In the genomic region with DNA sequence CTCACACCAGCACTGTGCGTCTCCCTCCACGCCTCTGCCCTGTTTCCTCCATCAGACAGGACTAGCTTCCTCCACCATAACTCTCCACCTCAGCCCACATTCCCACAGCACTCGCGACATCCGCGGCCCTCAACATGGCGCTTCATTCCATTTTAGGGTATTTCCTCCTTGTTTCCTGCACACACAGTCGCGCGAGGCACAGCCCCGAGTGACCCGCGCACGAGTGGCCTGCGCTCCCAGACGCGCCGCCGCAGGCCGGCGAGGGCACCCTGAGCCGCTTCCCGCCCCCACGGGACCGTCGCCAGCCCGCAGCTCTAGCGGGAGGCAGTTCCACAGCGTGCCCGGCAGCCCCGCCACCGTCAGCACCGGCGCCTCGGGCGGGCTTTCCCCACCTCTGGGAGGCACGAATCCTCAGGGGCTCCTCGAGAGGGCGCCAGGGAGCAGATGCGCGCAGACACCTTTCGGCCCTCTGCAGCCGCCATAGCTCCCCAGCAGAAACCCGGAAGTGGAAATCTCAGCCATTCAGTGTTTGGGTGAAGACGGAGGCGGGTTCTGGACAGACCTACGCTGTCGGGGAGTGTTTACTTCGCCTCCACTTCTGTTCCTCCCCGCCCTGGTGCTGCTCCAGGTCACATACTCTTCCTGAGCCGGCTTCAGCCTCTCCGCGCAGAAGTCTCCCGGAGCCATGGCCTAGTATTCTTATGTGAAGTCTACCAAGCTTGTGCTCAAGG, we compare ENCODE assay signal across 1 cellular context.
TF ChIP-seq lines count a peak whose summit lies in the region.
"Not testable (repeated sequence)": the region's sequence is repeated elsewhere in the genome, so short reads cannot be mapped to it uniquely, and the experiment has no call there.

No MANE protein-coding gene starts in this region.

TF ChIP-seq in HepG2, 621 proteins besides CTCF, POLR2A, EP300 and RAD21 (continued from another document and continues in another):
- TF ChIP-seq, protein P1, sequence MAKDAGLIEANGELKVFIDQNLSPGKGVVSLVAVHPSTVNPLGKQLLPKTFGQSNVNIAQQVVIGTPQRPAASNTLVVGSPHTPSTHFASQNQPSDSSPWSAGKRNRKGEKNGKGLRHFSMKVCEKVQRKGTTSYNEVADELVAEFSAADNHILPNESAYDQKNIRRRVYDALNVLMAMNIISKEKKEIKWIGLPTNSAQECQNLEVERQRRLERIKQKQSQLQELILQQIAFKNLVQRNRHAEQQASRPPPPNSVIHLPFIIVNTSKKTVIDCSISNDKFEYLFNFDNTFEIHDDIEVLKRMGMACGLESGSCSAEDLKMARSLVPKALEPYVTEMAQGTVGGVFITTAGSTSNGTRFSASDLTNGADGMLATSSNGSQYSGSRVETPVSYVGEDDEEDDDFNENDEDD (CRISPR knock-in tag; IDR thresholded peaks at IDR 0.05; ENCODE audit: borderline replicate concordance) = peak; percentile 92
- TF ChIP-seq ISL2 (CRISPR knock-in tag; IDR thresholded peaks at IDR 0.05) (peak; percentile 60; the same call in 1 of the 2 replicates), TOPORS (CRISPR knock-in tag; IDR thresholded peaks at IDR 0.05) (peak; percentile 95), ZNF629 (CRISPR knock-in tag; conservative IDR thresholded peaks at IDR 0.05) (peak; percentile 56), MTF2 (CRISPR knock-in tag; IDR thresholded peaks at IDR 0.05; ENCODE audit: borderline replicate concordance) (peak; percentile 97; the same call in 1 of the 2 replicates), NR2C2 (CRISPR knock-in tag; IDR thresholded peaks at IDR 0.05; ENCODE audit: borderline replicate concordance) (peak; percentile 97), ZBTB38 (CRISPR knock-in tag; IDR thresholded peaks at IDR 0.05) (peak; percentile 99), FOXK1 (CRISPR knock-in tag; IDR thresholded peaks at IDR 0.05; ENCODE audit: borderline replicate concordance, low read depth) (peak; percentile 88), AHR (CRISPR knock-in tag; IDR thresholded peaks at IDR 0.05) (peak; percentile 93; the same call in 1 of the 2 replicates), BHLHE40 (IDR thresholded peaks at IDR 0.05; ENCODE audit: low read length) (peak; percentile 40; the same call in 1 of the 2 replicates), GFI1 (CRISPR knock-in tag; IDR thresholded peaks at IDR 0.05; ENCODE audit: borderline replicate concordance) (peak; percentile 98), ZNF552 (CRISPR knock-in tag; IDR thresholded peaks at IDR 0.05; ENCODE audit: borderline replicate concordance) (peak; percentile 81; the same call in 1 of the 2 replicates), HOXA7 (CRISPR knock-in tag; IDR thresholded peaks at IDR 0.05) (0 out of 2 replicates have a peak, but pooled peaks have one; percentile 91), POLR2AphosphoS5 (IDR thresholded peaks at IDR 0.05; ENCODE audit: low read depth, low read length) (peak; percentile 90), DNMT1 (CRISPR knock-in tag; IDR thresholded peaks at IDR 0.05) (peak; percentile 75; the same call in 1 of the 2 replicates), SP5 (CRISPR knock-in tag; IDR thresholded peaks at IDR 0.05; ENCODE audit: borderline replicate concordance, low read depth) (peak; percentile 21; the same call in 1 of the 2 replicates), PITX1 (CRISPR knock-in tag; IDR thresholded peaks at IDR 0.05) (0 out of 2 replicates have a peak, but pooled peaks have one; percentile 52), FOXP1 (CRISPR knock-in tag; IDR thresholded peaks at IDR 0.05) (peak; percentile 42), ZNF138 (CRISPR knock-in tag; IDR thresholded peaks at IDR 0.05; ENCODE audit: low read depth) (peak; percentile 95; the same call in 1 of the 2 replicates)
- TF ChIP-seq, protein P2, sequence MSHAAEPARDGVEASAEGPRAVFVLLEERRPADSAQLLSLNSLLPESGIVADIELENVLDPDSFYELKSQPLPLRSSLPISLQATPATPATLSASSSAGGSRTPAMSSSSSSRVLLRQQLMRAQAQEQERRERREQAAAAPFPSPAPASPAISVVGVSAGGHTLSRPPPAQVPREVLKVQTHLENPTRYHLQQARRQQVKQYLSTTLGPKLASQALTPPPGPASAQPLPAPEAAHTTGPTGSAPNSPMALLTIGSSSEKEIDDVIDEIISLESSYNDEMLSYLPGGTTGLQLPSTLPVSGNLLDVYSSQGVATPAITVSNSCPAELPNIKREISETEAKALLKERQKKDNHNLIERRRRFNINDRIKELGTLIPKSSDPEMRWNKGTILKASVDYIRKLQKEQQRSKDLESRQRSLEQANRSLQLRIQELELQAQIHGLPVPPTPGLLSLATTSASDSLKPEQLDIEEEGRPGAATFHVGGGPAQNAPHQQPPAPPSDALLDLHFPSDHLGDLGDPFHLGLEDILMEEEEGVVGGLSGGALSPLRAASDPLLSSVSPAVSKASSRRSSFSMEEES (CRISPR knock-in tag; IDR thresholded peaks at IDR 0.05) = peak; percentile 57
- TF ChIP-seq, protein P3, sequence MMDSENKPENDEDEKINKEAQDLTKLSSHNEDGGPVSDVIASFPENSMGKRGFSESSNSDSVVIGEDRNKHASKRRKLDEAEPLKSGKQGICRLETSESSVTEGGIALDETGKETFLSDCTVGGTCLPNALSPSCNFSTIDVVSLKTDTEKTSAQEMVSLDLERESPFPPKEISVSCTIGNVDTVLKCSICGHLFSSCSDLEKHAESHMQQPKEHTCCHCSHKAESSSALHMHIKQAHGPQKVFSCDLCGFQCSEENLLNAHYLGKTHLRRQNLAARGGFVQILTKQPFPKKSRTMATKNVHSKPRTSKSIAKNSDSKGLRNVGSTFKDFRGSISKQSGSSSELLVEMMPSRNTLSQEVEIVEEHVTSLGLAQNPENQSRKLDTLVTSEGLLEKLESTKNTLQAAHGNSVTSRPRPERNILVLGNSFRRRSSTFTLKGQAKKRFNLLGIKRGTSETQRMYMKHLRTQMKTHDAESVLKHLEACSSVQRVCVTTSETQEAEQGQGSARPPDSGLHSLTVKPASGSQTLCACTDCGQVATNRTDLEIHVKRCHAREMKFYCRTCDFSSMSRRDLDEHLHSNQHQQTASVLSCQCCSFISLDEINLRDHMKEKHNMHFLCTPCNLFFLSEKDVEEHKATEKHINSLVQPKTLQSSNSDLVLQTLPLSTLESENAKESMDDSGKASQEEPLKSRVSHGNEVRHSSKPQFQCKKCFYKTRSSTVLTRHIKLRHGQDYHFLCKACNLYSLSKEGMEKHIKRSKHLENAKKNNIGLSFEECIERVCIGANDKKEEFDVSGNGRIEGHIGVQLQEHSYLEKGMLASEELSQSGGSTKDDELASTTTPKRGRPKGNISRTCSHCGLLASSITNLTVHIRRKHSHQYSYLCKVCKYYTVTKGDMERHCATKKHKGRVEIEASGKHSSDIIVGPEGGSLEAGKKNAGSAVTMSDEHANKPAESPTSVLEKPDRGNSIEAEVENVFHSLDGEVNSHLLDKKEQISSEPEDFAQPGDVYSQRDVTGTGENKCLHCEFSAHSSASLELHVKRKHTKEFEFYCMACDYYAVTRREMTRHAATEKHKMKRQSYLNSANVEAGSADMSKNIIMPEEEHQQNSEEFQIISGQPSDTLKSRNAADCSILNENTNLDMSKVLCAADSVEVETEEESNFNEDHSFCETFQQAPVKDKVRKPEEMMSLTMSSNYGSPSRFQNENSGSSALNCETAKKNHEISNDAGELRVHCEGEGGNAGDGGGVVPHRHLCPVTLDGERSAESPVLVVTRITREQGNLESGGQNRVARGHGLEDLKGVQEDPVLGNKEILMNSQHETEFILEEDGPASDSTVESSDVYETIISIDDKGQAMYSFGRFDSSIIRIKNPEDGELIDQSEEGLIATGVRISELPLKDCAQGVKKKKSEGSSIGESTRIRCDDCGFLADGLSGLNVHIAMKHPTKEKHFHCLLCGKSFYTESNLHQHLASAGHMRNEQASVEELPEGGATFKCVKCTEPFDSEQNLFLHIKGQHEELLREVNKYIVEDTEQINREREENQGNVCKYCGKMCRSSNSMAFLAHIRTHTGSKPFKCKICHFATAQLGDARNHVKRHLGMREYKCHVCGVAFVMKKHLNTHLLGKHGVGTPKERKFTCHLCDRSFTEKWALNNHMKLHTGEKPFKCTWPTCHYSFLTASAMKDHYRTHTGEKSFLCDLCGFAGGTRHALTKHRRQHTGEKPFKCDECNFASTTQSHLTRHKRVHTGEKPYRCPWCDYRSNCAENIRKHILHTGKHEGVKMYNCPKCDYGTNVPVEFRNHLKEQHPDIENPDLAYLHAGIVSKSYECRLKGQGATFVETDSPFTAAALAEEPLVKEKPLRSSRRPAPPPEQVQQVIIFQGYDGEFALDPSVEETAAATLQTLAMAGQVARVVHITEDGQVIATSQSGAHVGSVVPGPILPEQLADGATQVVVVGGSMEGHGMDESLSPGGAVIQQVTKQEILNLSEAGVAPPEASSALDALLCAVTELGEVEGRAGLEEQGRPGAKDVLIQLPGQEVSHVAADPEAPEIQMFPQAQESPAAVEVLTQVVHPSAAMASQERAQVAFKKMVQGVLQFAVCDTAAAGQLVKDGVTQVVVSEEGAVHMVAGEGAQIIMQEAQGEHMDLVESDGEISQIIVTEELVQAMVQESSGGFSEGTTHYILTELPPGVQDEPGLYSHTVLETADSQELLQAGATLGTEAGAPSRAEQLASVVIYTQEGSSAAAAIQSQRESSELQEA (CRISPR knock-in tag; IDR thresholded peaks at IDR 0.05; ENCODE audit: not compliant biosample characterization) = peak; percentile 93
- TF ChIP-seq, protein P4, sequence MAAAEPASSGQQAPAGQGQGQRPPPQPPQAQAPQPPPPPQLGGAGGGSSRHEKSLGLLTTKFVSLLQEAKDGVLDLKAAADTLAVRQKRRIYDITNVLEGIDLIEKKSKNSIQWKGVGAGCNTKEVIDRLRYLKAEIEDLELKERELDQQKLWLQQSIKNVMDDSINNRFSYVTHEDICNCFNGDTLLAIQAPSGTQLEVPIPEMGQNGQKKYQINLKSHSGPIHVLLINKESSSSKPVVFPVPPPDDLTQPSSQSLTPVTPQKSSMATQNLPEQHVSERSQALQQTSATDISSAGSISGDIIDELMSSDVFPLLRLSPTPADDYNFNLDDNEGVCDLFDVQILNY (CRISPR knock-in tag; conservative IDR thresholded peaks at IDR 0.05) = peak; percentile 83; the same call in 1 of the 2 replicates
- TF ChIP-seq, protein P5, sequence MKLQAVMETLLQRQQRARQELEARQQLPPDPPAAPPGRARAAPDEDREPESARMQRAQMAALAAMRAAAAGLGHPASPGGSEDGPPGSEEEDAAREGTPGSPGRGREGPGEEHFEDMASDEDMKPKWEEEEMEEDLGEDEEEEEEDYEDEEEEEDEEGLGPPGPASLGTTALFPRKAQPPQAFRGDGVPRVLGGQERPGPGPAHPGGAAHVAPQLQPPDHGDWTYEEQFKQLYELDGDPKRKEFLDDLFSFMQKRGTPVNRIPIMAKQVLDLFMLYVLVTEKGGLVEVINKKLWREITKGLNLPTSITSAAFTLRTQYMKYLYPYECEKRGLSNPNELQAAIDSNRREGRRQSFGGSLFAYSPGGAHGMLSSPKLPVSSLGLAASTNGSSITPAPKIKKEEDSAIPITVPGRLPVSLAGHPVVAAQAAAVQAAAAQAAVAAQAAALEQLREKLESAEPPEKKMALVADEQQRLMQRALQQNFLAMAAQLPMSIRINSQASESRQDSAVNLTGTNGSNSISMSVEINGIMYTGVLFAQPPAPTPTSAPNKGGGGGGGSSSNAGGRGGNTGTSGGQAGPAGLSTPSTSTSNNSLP (IDR thresholded peaks at IDR 0.05; ENCODE audit: low read depth, low read length) = 0 out of 2 replicates have a peak, but pooled peaks have one; percentile 27
- TF ChIP-seq, protein P6, sequence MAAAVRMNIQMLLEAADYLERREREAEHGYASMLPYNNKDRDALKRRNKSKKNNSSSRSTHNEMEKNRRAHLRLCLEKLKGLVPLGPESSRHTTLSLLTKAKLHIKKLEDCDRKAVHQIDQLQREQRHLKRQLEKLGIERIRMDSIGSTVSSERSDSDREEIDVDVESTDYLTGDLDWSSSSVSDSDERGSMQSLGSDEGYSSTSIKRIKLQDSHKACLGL (CRISPR knock-in tag; IDR thresholded peaks at IDR 0.05) = peak; percentile 50; the same call in 1 of the 2 replicates
- TF ChIP-seq, protein P7, sequence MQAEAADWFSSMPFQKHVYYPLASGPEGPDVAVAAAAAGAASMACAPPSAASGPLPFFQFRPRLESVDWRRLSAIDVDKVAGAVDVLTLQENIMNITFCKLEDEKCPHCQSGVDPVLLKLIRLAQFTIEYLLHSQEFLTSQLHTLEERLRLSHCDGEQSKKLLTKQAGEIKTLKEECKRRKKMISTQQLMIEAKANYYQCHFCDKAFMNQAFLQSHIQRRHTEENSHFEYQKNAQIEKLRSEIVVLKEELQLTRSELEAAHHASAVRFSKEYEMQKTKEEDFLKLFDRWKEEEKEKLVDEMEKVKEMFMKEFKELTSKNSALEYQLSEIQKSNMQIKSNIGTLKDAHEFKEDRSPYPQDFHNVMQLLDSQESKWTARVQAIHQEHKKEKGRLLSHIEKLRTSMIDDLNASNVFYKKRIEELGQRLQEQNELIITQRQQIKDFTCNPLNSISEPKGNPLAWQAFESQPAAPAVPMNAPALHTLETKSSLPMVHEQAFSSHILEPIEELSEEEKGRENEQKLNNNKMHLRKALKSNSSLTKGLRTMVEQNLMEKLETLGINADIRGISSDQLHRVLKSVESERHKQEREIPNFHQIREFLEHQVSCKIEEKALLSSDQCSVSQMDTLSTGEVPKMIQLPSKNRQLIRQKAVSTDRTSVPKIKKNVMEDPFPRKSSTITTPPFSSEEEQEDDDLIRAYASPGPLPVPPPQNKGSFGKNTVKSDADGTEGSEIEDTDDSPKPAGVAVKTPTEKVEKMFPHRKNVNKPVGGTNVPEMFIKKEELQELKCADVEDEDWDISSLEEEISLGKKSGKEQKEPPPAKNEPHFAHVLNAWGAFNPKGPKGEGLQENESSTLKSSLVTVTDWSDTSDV (CRISPR knock-in tag; IDR thresholded peaks at IDR 0.05) = peak; percentile 96
- TF ChIP-seq, protein P8, sequence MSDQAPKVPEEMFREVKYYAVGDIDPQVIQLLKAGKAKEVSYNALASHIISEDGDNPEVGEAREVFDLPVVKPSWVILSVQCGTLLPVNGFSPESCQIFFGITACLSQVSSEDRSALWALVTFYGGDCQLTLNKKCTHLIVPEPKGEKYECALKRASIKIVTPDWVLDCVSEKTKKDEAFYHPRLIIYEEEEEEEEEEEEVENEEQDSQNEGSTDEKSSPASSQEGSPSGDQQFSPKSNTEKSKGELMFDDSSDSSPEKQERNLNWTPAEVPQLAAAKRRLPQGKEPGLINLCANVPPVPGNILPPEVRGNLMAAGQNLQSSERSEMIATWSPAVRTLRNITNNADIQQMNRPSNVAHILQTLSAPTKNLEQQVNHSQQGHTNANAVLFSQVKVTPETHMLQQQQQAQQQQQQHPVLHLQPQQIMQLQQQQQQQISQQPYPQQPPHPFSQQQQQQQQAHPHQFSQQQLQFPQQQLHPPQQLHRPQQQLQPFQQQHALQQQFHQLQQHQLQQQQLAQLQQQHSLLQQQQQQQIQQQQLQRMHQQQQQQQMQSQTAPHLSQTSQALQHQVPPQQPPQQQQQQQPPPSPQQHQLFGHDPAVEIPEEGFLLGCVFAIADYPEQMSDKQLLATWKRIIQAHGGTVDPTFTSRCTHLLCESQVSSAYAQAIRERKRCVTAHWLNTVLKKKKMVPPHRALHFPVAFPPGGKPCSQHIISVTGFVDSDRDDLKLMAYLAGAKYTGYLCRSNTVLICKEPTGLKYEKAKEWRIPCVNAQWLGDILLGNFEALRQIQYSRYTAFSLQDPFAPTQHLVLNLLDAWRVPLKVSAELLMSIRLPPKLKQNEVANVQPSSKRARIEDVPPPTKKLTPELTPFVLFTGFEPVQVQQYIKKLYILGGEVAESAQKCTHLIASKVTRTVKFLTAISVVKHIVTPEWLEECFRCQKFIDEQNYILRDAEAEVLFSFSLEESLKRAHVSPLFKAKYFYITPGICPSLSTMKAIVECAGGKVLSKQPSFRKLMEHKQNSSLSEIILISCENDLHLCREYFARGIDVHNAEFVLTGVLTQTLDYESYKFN (CRISPR knock-in tag; conservative IDR thresholded peaks at IDR 0.05) = peak; percentile 71
- TF ChIP-seq FOXP1 (IDR thresholded peaks at IDR 0.05) = not testable (repeated sequence)
